In the genomic region with DNA sequence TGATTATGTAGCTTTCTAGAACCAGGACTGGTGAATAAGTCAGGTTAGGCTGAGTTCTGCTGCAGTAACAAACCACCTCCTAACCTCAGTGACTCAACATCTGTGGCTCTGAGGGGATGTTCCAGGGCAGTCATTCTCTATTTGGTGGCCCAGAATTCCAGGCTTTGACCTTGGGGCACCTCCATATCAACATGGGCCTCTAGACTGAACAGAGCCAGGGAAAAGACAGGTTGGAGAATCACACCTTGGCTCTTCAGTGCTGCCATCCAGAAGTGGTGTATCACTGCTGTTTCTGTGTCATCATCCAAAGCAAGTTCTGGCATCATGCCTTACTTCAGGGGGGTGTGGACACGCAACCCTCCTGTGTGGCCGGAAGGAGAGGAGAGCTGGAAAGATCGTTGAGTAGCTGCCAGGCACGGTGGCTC, we compare ENCODE assay signal across 1 cellular context.
TF ChIP-seq lines count a peak whose summit lies in the region.

No MANE protein-coding gene starts in this region.

TF ChIP-seq in H1, 55 proteins besides CTCF, POLR2A, EP300 and RAD21:
- TF ChIP-seq GTF2F1 (IDR thresholded peaks at IDR 0.05; ENCODE audit: borderline replicate concordance, low read depth, low read length) (no peak), POU5F1 (IDR thresholded peaks at IDR 0.05; ENCODE audit: low read depth, low read length) (no peak), TAF1 (IDR thresholded peaks at IDR 0.05; ENCODE audit: low read depth, low read length) (no peak), SIRT6 (IDR thresholded peaks at IDR 0.05; ENCODE audit: low read length) (no peak), CHD1 (IDR thresholded peaks at IDR 0.05; ENCODE audit: low read depth, low read length) (no peak), ASH2L (IDR thresholded peaks at IDR 0.05; ENCODE audit: low read length) (no peak), BACH1 (IDR thresholded peaks at IDR 0.05; ENCODE audit: low read length) (no peak)
- TF ChIP-seq, protein P1, sequence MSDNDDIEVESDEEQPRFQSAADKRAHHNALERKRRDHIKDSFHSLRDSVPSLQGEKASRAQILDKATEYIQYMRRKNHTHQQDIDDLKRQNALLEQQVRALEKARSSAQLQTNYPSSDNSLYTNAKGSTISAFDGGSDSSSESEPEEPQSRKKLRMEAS (IDR thresholded peaks at IDR 0.05), result no peak
TF ChIP-seq in H1: peak in this region for 0.
